In the genomic region with DNA sequence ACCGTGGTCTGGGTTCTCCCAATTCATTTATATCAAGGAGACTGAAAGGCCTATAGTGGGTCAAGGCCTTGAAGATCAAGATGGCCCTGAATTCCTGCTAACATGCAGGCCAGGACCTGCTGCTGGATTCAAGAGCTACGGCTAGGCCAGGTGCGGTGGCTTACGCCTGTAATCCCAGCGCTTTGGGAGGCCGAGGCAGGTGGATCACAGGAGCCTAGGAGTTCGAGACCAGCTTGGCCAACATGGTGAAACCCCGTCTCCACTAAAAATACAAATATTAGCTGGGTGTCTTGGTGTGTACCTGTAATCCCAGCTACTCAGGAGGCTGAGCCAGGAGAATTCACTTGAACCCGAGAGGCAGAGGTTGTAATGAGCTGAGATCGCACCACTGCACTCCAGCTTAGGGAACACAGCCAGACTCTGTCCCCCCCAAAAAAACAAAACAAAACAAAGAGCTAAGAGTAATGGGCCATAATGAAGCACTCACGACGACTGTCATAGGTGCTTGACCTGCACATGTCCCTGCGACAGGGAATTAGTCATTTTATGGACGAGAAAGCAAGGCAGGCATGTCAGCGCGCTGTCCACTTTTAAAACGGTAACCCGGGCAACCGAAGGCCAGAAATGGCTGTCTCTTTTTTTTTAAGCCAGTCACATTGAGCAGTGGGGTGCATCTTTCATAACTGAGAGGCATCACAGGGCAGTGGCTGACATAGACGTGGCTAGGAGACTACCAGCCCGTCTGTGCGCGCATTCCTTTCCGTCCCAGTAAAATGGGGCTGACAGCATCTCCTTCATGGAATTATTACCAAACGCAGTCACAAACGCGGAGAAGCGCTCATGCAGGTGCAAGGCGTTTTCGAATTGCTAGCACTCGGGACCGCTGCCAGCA, we compare ENCODE assay signal across 1 cellular context.
TF ChIP-seq lines count a peak whose summit lies in the region.

No MANE protein-coding gene starts in this region.

TF ChIP-seq in IMR-90, 13 proteins besides CTCF, POLR2A, EP300 and RAD21:
- TF ChIP-seq CHD1 (IDR thresholded peaks at IDR 0.05; ENCODE audit: low read depth, low read length) (no peak), MXI1 (IDR thresholded peaks at IDR 0.05; ENCODE audit: borderline replicate concordance, low read depth, low read length) (no peak), NFE2L2 (IDR thresholded peaks at IDR 0.05; ENCODE audit: low read depth, low read length) (no peak), MAFK (IDR thresholded peaks at IDR 0.05; ENCODE audit: low read depth, low read length) (no peak), BHLHE40 (IDR thresholded peaks at IDR 0.05; ENCODE audit: low read depth, low read length) (no peak), FOS (IDR thresholded peaks at IDR 0.05; ENCODE audit: low read depth, low read length) (no peak), CEBPB (IDR thresholded peaks at IDR 0.05; ENCODE audit: low read depth, low read length) (no peak), MAZ (IDR thresholded peaks at IDR 0.05; ENCODE audit: borderline replicate concordance, low read depth, low read length) (no peak), RCOR1 (IDR thresholded peaks at IDR 0.05; ENCODE audit: insufficient replicate concordance, low read length) (no peak), SMC3 (IDR thresholded peaks at IDR 0.05; ENCODE audit: low read depth, low read length) (no peak), RFX5 (IDR thresholded peaks at IDR 0.05; ENCODE audit: low read depth, low read length) (no peak)
- TF ChIP-seq, protein P1, sequence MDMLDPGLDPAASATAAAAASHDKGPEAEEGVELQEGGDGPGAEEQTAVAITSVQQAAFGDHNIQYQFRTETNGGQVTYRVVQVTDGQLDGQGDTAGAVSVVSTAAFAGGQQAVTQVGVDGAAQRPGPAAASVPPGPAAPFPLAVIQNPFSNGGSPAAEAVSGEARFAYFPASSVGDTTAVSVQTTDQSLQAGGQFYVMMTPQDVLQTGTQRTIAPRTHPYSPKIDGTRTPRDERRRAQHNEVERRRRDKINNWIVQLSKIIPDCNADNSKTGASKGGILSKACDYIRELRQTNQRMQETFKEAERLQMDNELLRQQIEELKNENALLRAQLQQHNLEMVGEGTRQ (IDR thresholded peaks at IDR 0.05; ENCODE audit: low read depth, low read length) = no peak
- TF ChIP-seq, protein P2, sequence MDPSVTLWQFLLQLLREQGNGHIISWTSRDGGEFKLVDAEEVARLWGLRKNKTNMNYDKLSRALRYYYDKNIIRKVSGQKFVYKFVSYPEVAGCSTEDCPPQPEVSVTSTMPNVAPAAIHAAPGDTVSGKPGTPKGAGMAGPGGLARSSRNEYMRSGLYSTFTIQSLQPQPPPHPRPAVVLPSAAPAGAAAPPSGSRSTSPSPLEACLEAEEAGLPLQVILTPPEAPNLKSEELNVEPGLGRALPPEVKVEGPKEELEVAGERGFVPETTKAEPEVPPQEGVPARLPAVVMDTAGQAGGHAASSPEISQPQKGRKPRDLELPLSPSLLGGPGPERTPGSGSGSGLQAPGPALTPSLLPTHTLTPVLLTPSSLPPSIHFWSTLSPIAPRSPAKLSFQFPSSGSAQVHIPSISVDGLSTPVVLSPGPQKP (IDR thresholded peaks at IDR 0.05; ENCODE audit: borderline replicate concordance, low read depth, low read length) = no peak
